In genomic region chr5:119328753-119329602, GRCh38 we compare ENCODE assay signal across 7 cellular contexts. TPM values are rescaled to one million over a fixed set of nuclear protein-coding genes. Genes with fewer than 3 reads are reported as not detected.
DNase-seq lines count a peak whose midpoint lies in the region; ATAC-seq and TF ChIP-seq lines count a peak whose summit lies in the region.

No MANE protein-coding gene starts in this region.

- peak; percentile 59 for DNase-seq in activated CD8-positive, alpha-beta memory T cell treated with anti-CD3 and anti-CD28 coated beads, Interleukin-2, amount 50 U/mL, for 4 hours
- DNase-seq in fibroblast of the aortic adventitia (ENCODE audit: low read depth) = peak; percentile 41
- DNase-seq in GM19240 (ENCODE audit: insufficient read length, low spot score) = no peak

- ATAC-seq in SK-N-SH treated with all-trans-retinoic acid at 6 μM for 48 hours (no peak), GM18517 (IDR thresholded peaks at IDR 0.05; ENCODE audit: unreplicated experiment) (no peak)

- H3K27me3 ChIP-seq in KMS-11 (ENCODE audit: insufficient read depth, low read depth) (no peaks in the 10 kb centered on the region), subcutaneous abdominal adipose tissue (ENCODE audit: control insufficient read depth in 5 of 5, insufficient read depth in 4 of 5, low read length in 5 of 5) (no peaks in the 10 kb centered on the region)

- H3K9ac ChIP-seq in KMS-11 = peak overlapping the region; percentile 5; the same call in 1 of the 2 replicates
- peak overlapping the region in 1 of 5 donors; percentile 45 for H3K9ac ChIP-seq in subcutaneous abdominal adipose tissue (ENCODE audit: low read length in 5 of 5)

- H3K4me1 ChIP-seq in KMS-11 (ENCODE audit: low read depth, poor library complexity, severe bottlenecking) (peaks cover 89% of the 10 kb centered on the region), subcutaneous abdominal adipose tissue (ENCODE audit: control insufficient read depth in 5 of 5, insufficient read depth in 5 of 5, low read length in 5 of 5) (peaks cover 0 to 48% (median 38%) of the 10 kb centered on the region in 5 donors)

- H3K9me3 ChIP-seq in subcutaneous abdominal adipose tissue (ENCODE audit: control insufficient read depth in 5 of 5, low read length in 5 of 5) = no peaks in the 10 kb centered on the region

- H3K4me3 ChIP-seq in KMS-11 (IDR thresholded peaks at IDR 0.05; ENCODE audit: insufficient read depth, low read depth, low read length) (no peak overlapping the region), fibroblast of the aortic adventitia (ENCODE audit: low read depth, low read length) (no peak overlapping the region), subcutaneous abdominal adipose tissue (ENCODE audit: low read depth in 1 of 5, low read length in 5 of 5) (no peak overlapping the region)

- H3K36me3 ChIP-seq in KMS-11 (ENCODE audit: insufficient read depth) (no peaks in the 10 kb centered on the region), subcutaneous abdominal adipose tissue (ENCODE audit: control insufficient read depth in 5 of 5, insufficient read depth in 5 of 5, low read length in 5 of 5) (no peaks in the 10 kb centered on the region)

- peak overlapping the region; percentile 57 for H3K27ac ChIP-seq in KMS-11
- peak overlapping the region; percentile 84 for H3K27ac ChIP-seq in subcutaneous abdominal adipose tissue (ENCODE audit: low read depth, low read length)

- H3K4me2 ChIP-seq in KMS-11 = peak overlapping the region; percentile 84

- no peaks in the 10 kb centered on the region for H4K20me1 ChIP-seq in KMS-11 (ENCODE audit: insufficient read depth)

- peaks cover 22% of the 10 kb centered on the region for H3K79me2 ChIP-seq in KMS-11 (ENCODE audit: insufficient read depth, low read depth)

- peak overlapping the region; percentile 31; the same call in 1 of the 2 replicates for H2AFZ ChIP-seq in KMS-11 (ENCODE audit: low read depth)

- TF ChIP-seq CTCF in KMS-11 (conservative IDR thresholded peaks at IDR 0.05; ENCODE audit: low read depth, low read length) = no peak
- no peak for TF ChIP-seq CTCF in fibroblast of the aortic adventitia (IDR thresholded peaks at IDR 0.05; ENCODE audit: insufficient read depth, low read length)

TF ChIP-seq in SK-N-SH treated with all-trans-retinoic acid at 6 μM for 48 hours, 23 proteins besides CTCF, POLR2A, EP300 and RAD21:
- TF ChIP-seq TSHZ2 (CRISPR knock-in tag; IDR thresholded peaks at IDR 0.05) = no peak
- no peak for TF ChIP-seq CSRNP3 (CRISPR knock-in tag; IDR thresholded peaks at IDR 0.05)

RNA-seq across cellular contexts. Expression of gene TNFAIP8, which starts 26.8 kb away (rescaled TPM):
- total RNA-seq in fibroblast of the aortic adventitia (ENCODE audit: low replicate concordance) = 13.4 and 33.3 TPM in 2 replicates
